Comparison of ENCODE assay signal across 8 cellular contexts in the genomic region with DNA sequence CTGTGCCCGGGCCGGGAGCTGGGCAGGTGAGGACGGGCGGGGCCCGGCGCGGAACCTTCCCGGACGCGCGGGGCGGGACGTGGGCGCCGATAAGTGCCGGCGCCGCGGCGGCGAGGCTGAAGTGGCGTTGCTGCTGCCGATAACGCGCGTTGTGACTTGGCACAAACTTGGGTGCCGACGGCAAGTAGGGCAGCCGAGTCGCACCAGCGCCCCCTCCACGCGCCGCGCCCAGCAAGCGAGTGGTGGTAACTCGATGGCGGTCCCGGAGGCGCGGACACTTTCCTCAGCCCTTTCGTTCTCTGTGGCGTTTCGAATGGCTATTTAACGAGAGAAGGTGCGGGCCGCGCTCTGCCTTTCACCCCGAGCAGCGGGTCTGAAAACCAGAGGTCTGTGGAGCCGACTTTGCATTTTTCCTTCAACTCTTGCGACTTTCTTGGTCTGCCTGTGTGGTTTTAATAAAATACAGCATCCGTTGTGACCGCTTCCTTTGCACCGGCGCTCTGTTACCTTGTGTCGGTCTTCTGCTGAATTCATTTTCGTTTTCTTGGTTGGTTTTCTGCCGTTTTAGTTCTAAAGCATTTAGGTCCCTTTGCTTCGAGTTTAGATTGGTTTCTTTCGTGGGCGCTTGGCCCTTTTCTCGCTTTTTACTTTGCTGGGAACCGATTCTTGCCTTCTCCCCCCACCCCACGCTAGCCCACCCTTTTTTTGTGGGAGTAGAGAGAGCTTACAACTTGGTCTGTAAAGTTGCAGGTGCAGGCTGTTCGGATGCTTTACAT. TPM values are rescaled to one million over a fixed set of nuclear protein-coding genes. Genes with fewer than 3 reads are reported as not detected.
DNase-seq lines count a peak whose midpoint lies in the region; ATAC-seq, FAIRE-seq and TF ChIP-seq lines count a peak whose summit lies in the region.

No MANE protein-coding gene starts in this region.

- no TSS peak for BruUV-seq in Panc1 (replicated peaks; lab: Mats Ljungman, UMichigan)

- CTCF ChIA-PET in Panc1 (lab: Charles Lee) = interaction anchor here (0.6 to 2.9 kb wide), 25 partner anchors 11 to 265 kb away, joined by 3 to 128 read pairs (median 5); partner anchors contain the start of gene COA1

- peaks cover 19% of the 10 kb centered on the region for H3K27me3 ChIP-seq in Panc1 (ENCODE audit: control insufficient read depth, insufficient read depth, low read length)
- H3K27me3 ChIP-seq in neutrophil = peaks cover 24% of the 10 kb centered on the region

- peak; percentile 63 for DNase-seq in CD14-positive monocyte (ENCODE audit: low spot score)
- no peak for DNase-seq in Panc1 (ENCODE audit: low read depth, low spot score)
- peak; percentile 90 for DNase-seq in activated effector memory CD4-positive, alpha-beta T cell treated with anti-CD3 and anti-CD28 coated beads, Interleukin-2, amount 50 U/mL, for 16 hours
- peak; percentile 46 for DNase-seq in frontal cortex (ENCODE audit: low spot score in 2 of 2)
- peak; percentile 50 for DNase-seq in superior temporal gyrus (ENCODE audit: extremely low spot score)

- POLR2A ChIA-PET in Panc1 (lab: Charles Lee) = interaction anchor here (0.6 to 1.5 kb wide), 3 partner anchors 13 to 209 kb away, joined by 8 to 20 read pairs (median 9); no protein-coding TSS in a partner anchor

- TF ChIP-seq CTCF in CD14-positive monocyte (IDR thresholded peaks at IDR 0.05) (no peak), Panc1 (IDR thresholded peaks at IDR 0.05) (no peak), neutrophil (IDR thresholded peaks at IDR 0.05) (no peak)

- in situ Hi-C loops in Panc1 (cut with HindIII; ENCODE audit: low pct_unique_long_range_greater_than_20kb, low sequenced_read_pairs) = loop anchor here (25.0 kb wide), 1 partner anchor 129 kb away; no protein-coding TSS in a partner anchor

- H3K4me3 Mint-ChIP-seq in CD14-positive monocyte = peak overlapping the region; percentile 91 to 96

- H3K36me3 Mint-ChIP-seq in CD14-positive monocyte = no peaks in the 10 kb centered on the region

- H3K4me3 ChIP-seq in Panc1 (ENCODE audit: low read depth in 2 of 2, low read length in 2 of 2) (peak overlapping the region; percentile 89), neutrophil (ENCODE audit: low read depth in 1 of 2, low read length in 1 of 2) (peak overlapping the region; percentile 88 to 94)

- ATAC-seq in GM19324 (IDR thresholded peaks at IDR 0.05; ENCODE audit: low FRiP score, unreplicated experiment) (peak; percentile 33), HG03442 (IDR thresholded peaks at IDR 0.05; ENCODE audit: unreplicated experiment) (peak; percentile 15), Panc1 (peak; percentile 59)

- peaks cover 25% of the 10 kb centered on the region for H3K4me1 Mint-ChIP-seq in CD14-positive monocyte

- H3K27ac Mint-ChIP-seq in CD14-positive monocyte = peak overlapping the region; percentile 64 to 88 (median 75)

- intact Hi-C loops in CD14-positive monocyte (cut with micrococcal nuclease) = loop anchor here (2.0 to 10.0 kb wide), 3 partner anchors 115 to 254 kb away; no protein-coding TSS in a partner anchor
- intact Hi-C loops in Panc1 (cut with micrococcal nuclease; ENCODE audit: unreplicated experiment) = loop anchor here (2.0 to 5.0 kb wide), 3 partner anchors 117 to 255 kb away; partner anchors contain the start of gene COA1

- FAIRE-seq in frontal cortex (lab: Jason Lieb, UNC) = no peak

- no peaks in the 10 kb centered on the region for H3K9me3 ChIP-seq in Panc1 (ENCODE audit: control insufficient read depth, insufficient read depth, low read depth, low read length)
- no peaks in the 10 kb centered on the region for H3K9me3 ChIP-seq in neutrophil

- H3K36me3 ChIP-seq in Panc1 (ENCODE audit: control insufficient read depth, insufficient read depth, low read length) = no peaks in the 10 kb centered on the region; the same call in 1 of the 2 replicates
- no peaks in the 10 kb centered on the region for H3K36me3 ChIP-seq in neutrophil

- no peaks in the 10 kb centered on the region for H3K9me3 Mint-ChIP-seq in CD14-positive monocyte

- H3K27ac ChIP-seq in Panc1 (ENCODE audit: low read length) = peak overlapping the region; percentile 90
- peak overlapping the region; percentile 95 for H3K27ac ChIP-seq in neutrophil

- peaks cover 28% of the 10 kb centered on the region for H3K4me1 ChIP-seq in Panc1 (ENCODE audit: control insufficient read depth, insufficient read depth, low read length)
- H3K4me1 ChIP-seq in neutrophil (ENCODE audit: control insufficient read depth in 1 of 2, insufficient read depth in 1 of 2, low read depth in 1 of 2, low read length in 1 of 2) = peaks cover 46 to 50% of the 10 kb centered on the region in 2 experiments

- peaks cover 17 to 23% (median 18%) of the 10 kb centered on the region in 3 donors for H3K27me3 Mint-ChIP-seq in CD14-positive monocyte (ENCODE audit: low read depth in 3 of 3)

RNA-seq across cellular contexts. Expression of gene STK17A, which starts 0.7 kb away (rescaled TPM):
- polyA plus RNA-seq in CD14-positive monocyte = 10 to 100 TPM in 1 of 2 donors, 1 to 10 TPM in 1; 9.5 to 14.1 TPM
- total RNA-seq in Panc1 (2021; ENCODE audit: unreplicated experiment) = 21.3 TPM
- polyA plus RNA-seq in Panc1 (2012; ENCODE audit: insufficient read length) = 10.2 TPM
- 13.0 TPM for total RNA-seq in frontal cortex
